Comparison of ENCODE assay signal across 17 cellular contexts in genomic region chr19:45408830-45409593, GRCh38. TPM values are rescaled to one million over a fixed set of nuclear protein-coding genes. Genes with fewer than 3 reads are reported as not detected.
DNase-seq lines count a peak whose midpoint lies in the region; ATAC-seq lines count a peak whose summit lies in the region.
"Had no signal": no experiment of that assay in that cellular context is flagged by ENCODE, and none has a peak within 500 bp of the region (broad histone marks: within the 10 kb centered on the region; RNA-seq: fewer than 3 reads in every experiment).

No MANE protein-coding gene starts in this region.

- H3K36me3 ChIP-seq in BLaER1 = peaks cover 49% of the 10 kb centered on the region
- peaks cover 7% of the 10 kb centered on the region for H3K36me3 ChIP-seq in H7 (replicated peaks; ENCODE audit: control insufficient read depth, insufficient read depth, low read length)

- H4K20me1 ChIP-seq in BLaER1 = peaks cover 28% of the 10 kb centered on the region

- peak overlapping the region; percentile 69 for H3K27ac Mint-ChIP-seq in central memory CD8-positive, alpha-beta T cell (ENCODE audit: low read depth)
- H3K27ac Mint-ChIP-seq: endodermal cell had no signal

- peak; percentile 26 for DNase-seq in H7
- no peak for DNase-seq in central memory CD8-positive, alpha-beta T cell (ENCODE audit: low spot score in 2 of 2)
- DNase-seq in effector CD4-positive, alpha-beta T cell = no peak
- DNase-seq in hepatic stellate cell (ENCODE audit: low spot score) = no peak
- no peak for DNase-seq in anterior cingulate cortex (lab: John Stamatoyannopoulos, UW)
- DNase-seq: activated naive CD4-positive, alpha-beta T cell; endodermal cell; foreskin keratinocyte; NCI-H1105; NCI-H2171; right cardiac atrium; stimulated activated CD4-positive, alpha-beta T cell treated with anti-CD3 and anti-CD28 coated beads, Interleukin-4, amount 100 ng/mL, for 1 hour; transverse colon had no signal

- peak overlapping the region; percentile 35; the same call in 1 of the 2 replicates for H3K9ac ChIP-seq in BLaER1

- H3K4me2 ChIP-seq in BLaER1 = peak overlapping the region; percentile 33

- H3K9me3 Mint-ChIP-seq in central memory CD8-positive, alpha-beta T cell = no peaks in the 10 kb centered on the region
- H3K9me3 Mint-ChIP-seq: endodermal cell had no signal

- H3K27ac ChIP-seq in BLaER1 = peak overlapping the region; percentile 46; the same call in 1 of the 2 replicates
- H3K27ac ChIP-seq: cardiac muscle cell, foreskin keratinocyte, SJSA1, transverse colon had no signal

- peaks cover 20% of the 10 kb centered on the region for H3K36me3 Mint-ChIP-seq in central memory CD8-positive, alpha-beta T cell (ENCODE audit: insufficient read depth)

- no peak overlapping the region for H3K4me3 ChIP-seq in BLaER1
- no peak overlapping the region for H3K4me3 ChIP-seq in H7 (ENCODE audit: insufficient read depth, low read depth, low read length)
- H3K4me3 ChIP-seq: cardiac muscle cell, HAP-1, SJSA1, transverse colon had no signal

- no peak overlapping the region for H3K4me3 Mint-ChIP-seq in central memory CD8-positive, alpha-beta T cell

- ATAC-seq in central memory CD8-positive, alpha-beta T cell (replicated peaks; ENCODE audit: extremely low read depth, poor library complexity, severe bottlenecking) = no peak
- ATAC-seq: foreskin keratinocyte, right cardiac atrium had no signal

- H3K27me3 ChIP-seq in BLaER1 (peaks cover 13% of the 10 kb centered on the region), H7 (ENCODE audit: control insufficient read depth, insufficient read depth, low read length) (no peaks in the 10 kb centered on the region)
- H3K27me3 ChIP-seq: cardiac muscle cell, foreskin keratinocyte, SJSA1 had no signal

- peaks cover 10% of the 10 kb centered on the region for H3K27me3 Mint-ChIP-seq in central memory CD8-positive, alpha-beta T cell

- peaks cover 36% of the 10 kb centered on the region for H3K4me1 Mint-ChIP-seq in central memory CD8-positive, alpha-beta T cell

- H3K9me3 ChIP-seq in BLaER1 = no peaks in the 10 kb centered on the region
- H3K9me3 ChIP-seq: HAP-1, SJSA1, transverse colon had no signal

- peaks cover 60% of the 10 kb centered on the region for H3K4me1 ChIP-seq in BLaER1

RNA-seq across cellular contexts. Expression of gene POLR1G, which starts 2.6 kb away (rescaled TPM):
- 35.8 and 39.6 TPM in 2 replicates for total RNA-seq in H7 (2014; rRNA removed; shearing (Covaris generic))

RNA-seq across cellular contexts. Expression of gene PPP1R13L, which starts 4.1 kb away (rescaled TPM):
- 12.8 and 18.9 TPM in 2 replicates for total RNA-seq in H7 (2014; rRNA removed; shearing (Covaris generic))

RNA-seq across cellular contexts. Expression of gene ERCC1, which starts 14.7 kb away (rescaled TPM):
- total RNA-seq in H7 (2014; rRNA removed; shearing (Covaris generic)) = 68.5 and 76.6 TPM in 2 replicates

RNA-seq across cellular contexts. Expression of gene ERCC2, which starts 38.6 kb away (rescaled TPM):
- 48.7 and 54.2 TPM in 2 replicates for total RNA-seq in H7 (2014; rRNA removed; shearing (Covaris generic))

RNA-seq across cellular contexts. Expression of gene FOSB, which starts 58.8 kb away (rescaled TPM):
- total RNA-seq in H7 (2014; rRNA removed; shearing (Covaris generic)) = 1.6 and 10.3 TPM in 2 replicates
